ENCODE assay signal across 7 cellular contexts in genomic region chr13:26698392-26699196, GRCh38.
DNase-seq lines count a peak whose midpoint lies in the region; TF ChIP-seq lines count a peak whose summit lies in the region.

No MANE protein-coding gene starts in this region.

- peak overlapping the region; percentile 3 for H3K4me3 Mint-ChIP-seq in nephron progenitor cell

- no peaks in the 10 kb centered on the region for H3K27me3 Mint-ChIP-seq in nephron progenitor cell (ENCODE audit: low read depth, poor library complexity)

- no peaks in the 10 kb centered on the region for H3K9me3 Mint-ChIP-seq in nephron progenitor cell

- peaks cover 7% of the 10 kb centered on the region for H3K36me3 Mint-ChIP-seq in nephron progenitor cell (ENCODE audit: low read depth)

- peak; percentile 74 for DNase-seq in HuH-7 (ENCODE audit: low spot score)
- peak; percentile 48 for DNase-seq in OCI-M2 (lab: John Stamatoyannopoulos, UW; ENCODE audit: unreplicated experiment)
- DNase-seq in activated T-cell treated with anti-CD3 and anti-CD28 coated beads, Interleukin-2, amount 50 U/mL, for 1 hour: peak; percentile 84
- peak; percentile 86 for DNase-seq in fibroblast of gingiva (ENCODE audit: low read depth)
- DNase-seq in nephron progenitor cell: peak; percentile 91
- DNase-seq in stimulated activated naive CD4-positive, alpha-beta T cell (lab: John Stamatoyannopoulos, UW): peak; percentile 48 to 85 (median 68)

- no peak overlapping the region for H3K27ac Mint-ChIP-seq in nephron progenitor cell

- peaks cover 28% of the 10 kb centered on the region for H3K4me1 Mint-ChIP-seq in nephron progenitor cell

- peak; percentile 95 for TF ChIP-seq CTCF in GM12872 (IDR thresholded peaks at IDR 0.05; ENCODE audit: insufficient read depth, low read depth, low read length)
- peak; percentile 98 for TF ChIP-seq CTCF in nephron progenitor cell (IDR thresholded peaks at IDR 0.05)

Comparison
In these comparisons a context has a peak if more than half of its experiments do, and no peak if none do; other contexts are left out.
1. Peak in every context shown above with its lines: DNase-seq.